In genomic region chr9:70418822-70419545, GRCh38 we compare ENCODE assay signal across 1 cellular context.
TF ChIP-seq lines count a peak whose summit lies in the region.

No MANE protein-coding gene starts in this region.

TF ChIP-seq in H1, 55 proteins besides CTCF, POLR2A, EP300 and RAD21 (continued from another document):
- TF ChIP-seq E2F6 (IDR thresholded peaks at IDR 0.05), result peak; percentile 45; the same call in 1 of the 2 replicates
- no peak for TF ChIP-seq GABPA (IDR thresholded peaks at IDR 0.05; ENCODE audit: borderline replicate concordance, insufficient read depth, low read length)
- no peak for TF ChIP-seq USF2 (IDR thresholded peaks at IDR 0.05; ENCODE audit: low read length)
- TF ChIP-seq EZH2 (IDR thresholded peaks at IDR 0.05; ENCODE audit: low read depth, low read length, severe bottlenecking), result peak; percentile 14
- TF ChIP-seq SP4 (IDR thresholded peaks at IDR 0.05; ENCODE audit: low read length), result peak; percentile 67; the same call in 1 of the 2 replicates
- peak in 1 of 2 experiments; percentile 18; a peak in 1 of 4 replicates for TF ChIP-seq HDAC2 (IDR thresholded peaks at IDR 0.05; ENCODE audit: borderline replicate concordance in 1 of 2, low read depth in 2 of 2, low read length in 2 of 2)
- TF ChIP-seq MAFK (IDR thresholded peaks at IDR 0.05; ENCODE audit: low read depth, low read length), result no peak
- TF ChIP-seq JUND (IDR thresholded peaks at IDR 0.05; ENCODE audit: low read length), result no peak
- TF ChIP-seq BACH1 (IDR thresholded peaks at IDR 0.05; ENCODE audit: low read length), result 0 out of 2 replicates have a peak, but pooled peaks have one; percentile 27
- TF ChIP-seq CHD2 (IDR thresholded peaks at IDR 0.05; ENCODE audit: low read length), result 0 out of 2 replicates have a peak, but pooled peaks have one; percentile 11
- peak; percentile 42 for TF ChIP-seq ASH2L (IDR thresholded peaks at IDR 0.05; ENCODE audit: low read length)
- peak; percentile 88 for TF ChIP-seq KDM4A (IDR thresholded peaks at IDR 0.05; ENCODE audit: low read depth, low read length, severe bottlenecking)
